ENCODE assay signal across 1 cellular context in genomic region chr17:42577532-42578281, GRCh38.
TF ChIP-seq lines count a peak whose summit lies in the region.

Gene PSMC3IP, minus strand, starts transcription at chr17:42577729. Its CDS starts 43 bp downstream, at chr17:42577686.

TF ChIP-seq in HepG2, 621 proteins besides CTCF, POLR2A, EP300 and RAD21 (continued from another document and continues in another):
- TF ChIP-seq TARDBP (CRISPR knock-in tag; IDR thresholded peaks at IDR 0.05) (peak; percentile 77; the same call in 1 of the 2 replicates), MLXIP (CRISPR knock-in tag; IDR thresholded peaks at IDR 0.05; ENCODE audit: borderline replicate concordance) (no peak), MED8 (CRISPR knock-in tag; IDR thresholded peaks at IDR 0.05; ENCODE audit: insufficient replicate concordance) (peak; percentile 36), ZNF350 (CRISPR knock-in tag; IDR thresholded peaks at IDR 0.05; ENCODE audit: borderline replicate concordance, low read depth) (peak; percentile 76), ATAD3A (CRISPR knock-in tag; IDR thresholded peaks at IDR 0.05) (0 out of 2 replicates have a peak, but pooled peaks have one; percentile 60), NRL (CRISPR knock-in tag; IDR thresholded peaks at IDR 0.05; ENCODE audit: borderline replicate concordance) (peak; percentile 95), XRCC5 (optimal IDR thresholded peaks at IDR 0.05; ENCODE audit: low read length) (peak; percentile 34), AHDC1 (CRISPR knock-in tag; IDR thresholded peaks at IDR 0.05; ENCODE audit: borderline replicate concordance) (no peak), ZNF343 (CRISPR knock-in tag; IDR thresholded peaks at IDR 0.05) (no peak), NCOA2 (CRISPR knock-in tag; IDR thresholded peaks at IDR 0.05) (peak; percentile 72), ZNF138 (CRISPR knock-in tag; IDR thresholded peaks at IDR 0.05; ENCODE audit: low read depth) (peak; percentile 86; the same call in 1 of the 2 replicates), ZNF770 (CRISPR knock-in tag; IDR thresholded peaks at IDR 0.05) (no peak), ZNF121 (CRISPR knock-in tag; IDR thresholded peaks at IDR 0.05) (no peak), HMG20B (CRISPR knock-in tag; conservative IDR thresholded peaks at IDR 0.05) (peak; percentile 52; the same call in 1 of the 2 replicates), ZNF792 (CRISPR knock-in tag; IDR thresholded peaks at IDR 0.05) (peak; percentile 89), MED1 (CRISPR knock-in tag; IDR thresholded peaks at IDR 0.05) (peak; percentile 75), CBX1 (IDR thresholded peaks at IDR 0.05; ENCODE audit: low read depth) (no peak), ZNF720 (CRISPR knock-in tag; IDR thresholded peaks at IDR 0.05) (no peak), ZNF256 (CRISPR knock-in tag; conservative IDR thresholded peaks at IDR 0.05) (no peak), ZNF562 (CRISPR knock-in tag; IDR thresholded peaks at IDR 0.05; ENCODE audit: borderline replicate concordance) (no peak), KDM5A (IDR thresholded peaks at IDR 0.05; ENCODE audit: borderline replicate concordance, low read length) (peak; percentile 84), MLLT10 (CRISPR knock-in tag; IDR thresholded peaks at IDR 0.05) (no peak), MATR3 (CRISPR knock-in tag; IDR thresholded peaks at IDR 0.05) (no peak), ZNF143 (CRISPR knock-in tag; IDR thresholded peaks at IDR 0.05) (no peak; the same call in 1 of the 2 replicates), ZBTB3 (CRISPR knock-in tag; IDR thresholded peaks at IDR 0.05; ENCODE audit: borderline replicate concordance, low read depth) (0 out of 2 replicates have a peak, but pooled peaks have one; percentile 57), TBX2 (CRISPR knock-in tag; IDR thresholded peaks at IDR 0.05; ENCODE audit: borderline replicate concordance) (peak; percentile 82), ZNF761 (CRISPR knock-in tag; conservative IDR thresholded peaks at IDR 0.05) (peak; percentile 70; the same call in 1 of the 2 replicates), DDIT3 (CRISPR knock-in tag; IDR thresholded peaks at IDR 0.05) (0 out of 2 replicates have a peak, but pooled peaks have one; percentile 54), IKZF1 (IDR thresholded peaks at IDR 0.05) (no peak)
- TF ChIP-seq, protein P1, sequence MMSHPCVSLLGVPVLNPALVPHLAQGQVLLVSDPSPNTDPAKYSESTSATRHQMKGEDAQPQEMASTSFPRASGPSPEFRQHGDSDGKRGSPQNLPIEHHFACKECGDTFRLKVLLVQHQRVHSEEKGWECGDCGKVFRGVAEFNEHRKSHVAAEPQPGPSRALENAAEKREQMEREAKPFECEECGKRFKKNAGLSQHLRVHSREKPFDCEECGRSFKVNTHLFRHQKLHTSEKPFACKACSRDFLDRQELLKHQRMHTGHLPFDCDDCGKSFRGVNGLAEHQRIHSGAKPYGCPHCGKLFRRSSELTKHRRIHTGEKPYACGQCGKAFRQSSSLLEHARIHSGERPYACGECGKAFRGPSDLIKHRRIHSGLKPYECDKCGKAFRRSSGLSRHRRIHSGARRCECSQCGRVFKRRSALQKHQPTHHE (CRISPR knock-in tag; IDR thresholded peaks at IDR 0.05; ENCODE audit: borderline replicate concordance): no peak
- TF ChIP-seq, protein P2, sequence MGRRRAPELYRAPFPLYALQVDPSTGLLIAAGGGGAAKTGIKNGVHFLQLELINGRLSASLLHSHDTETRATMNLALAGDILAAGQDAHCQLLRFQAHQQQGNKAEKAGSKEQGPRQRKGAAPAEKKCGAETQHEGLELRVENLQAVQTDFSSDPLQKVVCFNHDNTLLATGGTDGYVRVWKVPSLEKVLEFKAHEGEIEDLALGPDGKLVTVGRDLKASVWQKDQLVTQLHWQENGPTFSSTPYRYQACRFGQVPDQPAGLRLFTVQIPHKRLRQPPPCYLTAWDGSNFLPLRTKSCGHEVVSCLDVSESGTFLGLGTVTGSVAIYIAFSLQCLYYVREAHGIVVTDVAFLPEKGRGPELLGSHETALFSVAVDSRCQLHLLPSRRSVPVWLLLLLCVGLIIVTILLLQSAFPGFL (CRISPR knock-in tag; IDR thresholded peaks at IDR 0.05): peak; percentile 84; the same call in 1 of the 2 replicates
- TF ChIP-seq, protein P3, sequence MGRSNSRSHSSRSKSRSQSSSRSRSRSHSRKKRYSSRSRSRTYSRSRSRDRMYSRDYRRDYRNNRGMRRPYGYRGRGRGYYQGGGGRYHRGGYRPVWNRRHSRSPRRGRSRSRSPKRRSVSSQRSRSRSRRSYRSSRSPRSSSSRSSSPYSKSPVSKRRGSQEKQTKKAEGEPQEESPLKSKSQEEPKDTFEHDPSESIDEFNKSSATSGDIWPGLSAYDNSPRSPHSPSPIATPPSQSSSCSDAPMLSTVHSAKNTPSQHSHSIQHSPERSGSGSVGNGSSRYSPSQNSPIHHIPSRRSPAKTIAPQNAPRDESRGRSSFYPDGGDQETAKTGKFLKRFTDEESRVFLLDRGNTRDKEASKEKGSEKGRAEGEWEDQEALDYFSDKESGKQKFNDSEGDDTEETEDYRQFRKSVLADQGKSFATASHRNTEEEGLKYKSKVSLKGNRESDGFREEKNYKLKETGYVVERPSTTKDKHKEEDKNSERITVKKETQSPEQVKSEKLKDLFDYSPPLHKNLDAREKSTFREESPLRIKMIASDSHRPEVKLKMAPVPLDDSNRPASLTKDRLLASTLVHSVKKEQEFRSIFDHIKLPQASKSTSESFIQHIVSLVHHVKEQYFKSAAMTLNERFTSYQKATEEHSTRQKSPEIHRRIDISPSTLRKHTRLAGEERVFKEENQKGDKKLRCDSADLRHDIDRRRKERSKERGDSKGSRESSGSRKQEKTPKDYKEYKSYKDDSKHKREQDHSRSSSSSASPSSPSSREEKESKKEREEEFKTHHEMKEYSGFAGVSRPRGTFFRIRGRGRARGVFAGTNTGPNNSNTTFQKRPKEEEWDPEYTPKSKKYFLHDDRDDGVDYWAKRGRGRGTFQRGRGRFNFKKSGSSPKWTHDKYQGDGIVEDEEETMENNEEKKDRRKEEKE (IDR thresholded peaks at IDR 0.05): no peak
- TF ChIP-seq, protein P4, sequence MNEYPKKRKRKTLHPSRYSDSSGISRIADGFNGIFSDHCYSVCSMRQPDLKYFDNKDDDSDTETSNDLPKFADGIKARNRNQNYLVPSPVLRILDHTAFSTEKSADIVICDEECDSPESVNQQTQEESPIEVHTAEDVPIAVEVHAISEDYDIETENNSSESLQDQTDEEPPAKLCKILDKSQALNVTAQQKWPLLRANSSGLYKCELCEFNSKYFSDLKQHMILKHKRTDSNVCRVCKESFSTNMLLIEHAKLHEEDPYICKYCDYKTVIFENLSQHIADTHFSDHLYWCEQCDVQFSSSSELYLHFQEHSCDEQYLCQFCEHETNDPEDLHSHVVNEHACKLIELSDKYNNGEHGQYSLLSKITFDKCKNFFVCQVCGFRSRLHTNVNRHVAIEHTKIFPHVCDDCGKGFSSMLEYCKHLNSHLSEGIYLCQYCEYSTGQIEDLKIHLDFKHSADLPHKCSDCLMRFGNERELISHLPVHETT (CRISPR knock-in tag; conservative IDR thresholded peaks at IDR 0.05): peak; percentile 62
- TF ChIP-seq, protein P5, sequence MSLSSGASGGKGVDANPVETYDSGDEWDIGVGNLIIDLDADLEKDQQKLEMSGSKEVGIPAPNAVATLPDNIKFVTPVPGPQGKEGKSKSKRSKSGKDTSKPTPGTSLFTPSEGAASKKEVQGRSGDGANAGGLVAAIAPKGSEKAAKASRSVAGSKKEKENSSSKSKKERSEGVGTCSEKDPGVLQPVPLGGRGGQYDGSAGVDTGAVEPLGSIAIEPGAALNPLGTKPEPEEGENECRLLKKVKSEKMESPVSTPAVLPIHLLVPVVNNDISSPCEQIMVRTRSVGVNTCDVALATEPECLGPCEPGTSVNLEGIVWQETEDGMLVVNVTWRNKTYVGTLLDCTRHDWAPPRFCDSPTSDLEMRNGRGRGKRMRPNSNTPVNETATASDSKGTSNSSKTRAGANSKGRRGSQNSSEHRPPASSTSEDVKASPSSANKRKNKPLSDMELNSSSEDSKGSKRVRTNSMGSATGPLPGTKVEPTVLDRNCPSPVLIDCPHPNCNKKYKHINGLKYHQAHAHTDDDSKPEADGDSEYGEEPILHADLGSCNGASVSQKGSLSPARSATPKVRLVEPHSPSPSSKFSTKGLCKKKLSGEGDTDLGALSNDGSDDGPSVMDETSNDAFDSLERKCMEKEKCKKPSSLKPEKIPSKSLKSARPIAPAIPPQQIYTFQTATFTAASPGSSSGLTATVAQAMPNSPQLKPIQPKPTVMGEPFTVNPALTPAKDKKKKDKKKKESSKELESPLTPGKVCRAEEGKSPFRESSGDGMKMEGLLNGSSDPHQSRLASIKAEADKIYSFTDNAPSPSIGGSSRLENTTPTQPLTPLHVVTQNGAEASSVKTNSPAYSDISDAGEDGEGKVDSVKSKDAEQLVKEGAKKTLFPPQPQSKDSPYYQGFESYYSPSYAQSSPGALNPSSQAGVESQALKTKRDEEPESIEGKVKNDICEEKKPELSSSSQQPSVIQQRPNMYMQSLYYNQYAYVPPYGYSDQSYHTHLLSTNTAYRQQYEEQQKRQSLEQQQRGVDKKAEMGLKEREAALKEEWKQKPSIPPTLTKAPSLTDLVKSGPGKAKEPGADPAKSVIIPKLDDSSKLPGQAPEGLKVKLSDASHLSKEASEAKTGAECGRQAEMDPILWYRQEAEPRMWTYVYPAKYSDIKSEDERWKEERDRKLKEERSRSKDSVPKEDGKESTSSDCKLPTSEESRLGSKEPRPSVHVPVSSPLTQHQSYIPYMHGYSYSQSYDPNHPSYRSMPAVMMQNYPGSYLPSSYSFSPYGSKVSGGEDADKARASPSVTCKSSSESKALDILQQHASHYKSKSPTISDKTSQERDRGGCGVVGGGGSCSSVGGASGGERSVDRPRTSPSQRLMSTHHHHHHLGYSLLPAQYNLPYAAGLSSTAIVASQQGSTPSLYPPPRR (CRISPR knock-in tag; IDR thresholded peaks at IDR 0.05; ENCODE audit: borderline replicate concordance): peak; percentile 57; the same call in 1 of the 2 replicates
